23 cellular contexts compared by ENCODE assay signal in the genomic region with DNA sequence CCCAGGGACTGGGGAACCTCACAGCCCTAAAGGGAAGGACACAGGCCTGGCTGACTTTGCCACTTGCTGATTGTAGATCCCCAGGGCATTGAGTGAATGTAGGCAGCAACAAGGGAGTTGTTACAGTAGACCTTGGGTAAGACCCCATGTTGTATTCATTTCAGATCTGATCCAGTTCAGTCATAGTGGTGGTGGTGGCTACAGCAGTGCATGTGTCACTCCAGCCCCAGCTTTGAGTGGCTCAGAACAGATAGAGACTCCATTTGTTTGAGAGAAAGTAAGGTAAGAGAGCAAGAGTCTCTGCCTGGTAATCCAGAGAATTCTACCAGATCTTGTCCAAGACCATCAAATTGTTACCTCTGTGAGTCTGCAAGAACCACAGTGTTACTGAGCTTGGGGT.
DNase-seq lines count a peak whose midpoint lies in the region; ATAC-seq, FAIRE-seq and TF ChIP-seq lines count a peak whose summit lies in the region.
"Had no signal": no experiment of that assay in that cellular context is flagged by ENCODE, and none has a peak within 500 bp of the region (broad histone marks: within the 10 kb centered on the region; RNA-seq: fewer than 3 reads in every experiment).

No MANE protein-coding gene starts in this region.

- H3K4me2 ChIP-seq in GM23338, result no peak overlapping the region

- no peaks in the 10 kb centered on the region for H3K36me3 ChIP-seq in GM23338 (ENCODE audit: insufficient read depth)

- no peak overlapping the region for H3K4me3 ChIP-seq in GM23338

- peak; percentile 21 for FAIRE-seq in GM12892 (lab: Jason Lieb, UNC)
- FAIRE-seq: H1 had no signal

- H3K27ac Mint-ChIP-seq in GM23338, result peak overlapping the region; percentile 50; the same call in 1 of the 2 replicates
- H3K27ac Mint-ChIP-seq in stimulated activated effector memory CD8-positive, alpha-beta T cell treated with anti-CD3 and anti-CD28 coated beads, Interleukin-12 subunit alpha, Interleukin-12 subunit beta, amount 100 ng/mL, for 72 hours, result peak overlapping the region; percentile 46

- DNase-seq in activated T-cell treated with anti-CD3 and anti-CD28 coated beads, Interleukin-2, amount 50 U/mL, for 4 hours, result no peak
- DNase-seq in activated T-cell treated with anti-CD3 and anti-CD28 coated beads, Interleukin-2, amount 50 U/mL, for 1 hour, result no peak
- DNase-seq in GM12892 (ENCODE audit: insufficient read length) (no peak), GM23338 (ENCODE audit: low spot score) (no peak), hypothalamus (lab: John Stamatoyannopoulos, UW) (no peak)
- DNase-seq in stimulated activated effector memory CD8-positive, alpha-beta T cell treated with anti-CD3 and anti-CD28 coated beads, Interleukin-12 subunit alpha, Interleukin-12 subunit beta, amount 100 ng/mL, for 72 hours (ENCODE audit: low spot score in 2 of 2), result no peak
- DNase-seq: C1 segment of cervical spinal cord; CD4-positive, alpha-beta memory T cell; COR-L47; DMS53; HCEC 1CT; KBM-7; MV-4-11; NCI-H1105; NCI-H1436 treated with DMSO at 0.1 percent for 48 hours; NCI-H1930; NCI-H446; NCI-H524 treated with DMSO at 0.1 percent for 48 hours; NCI-H774; NK-92 treated with Interleukin-12 subunit alpha and Interleukin-12 subunit beta, amount 100 ng/mL, for 24 hours; PC-3 had no signal

- peaks cover 8% of the 10 kb centered on the region for H3K36me3 Mint-ChIP-seq in activated T-cell treated with anti-CD3 and anti-CD28 coated beads, Interleukin-2, amount 50 U/mL, for 4 hours (ENCODE audit: insufficient read depth)
- peaks cover 3% of the 10 kb centered on the region; the same call in 1 of the 3 replicates for H3K36me3 Mint-ChIP-seq in GM23338 (ENCODE audit: low read depth)
- no peaks in the 10 kb centered on the region for H3K36me3 Mint-ChIP-seq in stimulated activated effector memory CD8-positive, alpha-beta T cell treated with anti-CD3 and anti-CD28 coated beads, Interleukin-12 subunit alpha, Interleukin-12 subunit beta, amount 100 ng/mL, for 72 hours

- TF ChIP-seq POLR2A in GM12892 (IDR thresholded peaks at IDR 0.05; ENCODE audit: low read depth, low read length), result no peak

- no peak overlapping the region for H2AFZ ChIP-seq in GM23338

- no peaks in the 10 kb centered on the region for H3F3A ChIP-seq in GM23338 (replicated peaks; ENCODE audit: low read depth)

- peaks cover 32% of the 10 kb centered on the region for H3K9me3 Mint-ChIP-seq in activated T-cell treated with anti-CD3 and anti-CD28 coated beads, Interleukin-2, amount 50 U/mL, for 4 hours
- H3K9me3 Mint-ChIP-seq in GM23338, result peaks cover 25% of the 10 kb centered on the region
- H3K9me3 Mint-ChIP-seq in stimulated activated effector memory CD8-positive, alpha-beta T cell treated with anti-CD3 and anti-CD28 coated beads, Interleukin-12 subunit alpha, Interleukin-12 subunit beta, amount 100 ng/mL, for 72 hours, result peaks cover 23% of the 10 kb centered on the region

- TF ChIP-seq CTCF in GM23338 (conservative IDR thresholded peaks at IDR 0.05; ENCODE audit: low read depth in 2 of 2), result no peak

- H3K79me2 ChIP-seq in GM23338 (replicated peaks; ENCODE audit: insufficient read depth), result no peaks in the 10 kb centered on the region

- H3K27me3 ChIP-seq in GM23338 (ENCODE audit: insufficient read depth), result no peaks in the 10 kb centered on the region

- H3K4me1 ChIP-seq in GM23338 (ENCODE audit: insufficient read depth), result no peaks in the 10 kb centered on the region

- no peak overlapping the region for H3K4me3 Mint-ChIP-seq in activated T-cell treated with anti-CD3 and anti-CD28 coated beads, Interleukin-2, amount 50 U/mL, for 4 hours
- no peak overlapping the region for H3K4me3 Mint-ChIP-seq in GM23338
- no peak overlapping the region for H3K4me3 Mint-ChIP-seq in stimulated activated effector memory CD8-positive, alpha-beta T cell treated with anti-CD3 and anti-CD28 coated beads, Interleukin-12 subunit alpha, Interleukin-12 subunit beta, amount 100 ng/mL, for 72 hours
- H3K4me3 Mint-ChIP-seq: CD4-positive, alpha-beta memory T cell had no signal

- no peaks in the 10 kb centered on the region for H3K27me3 Mint-ChIP-seq in activated T-cell treated with anti-CD3 and anti-CD28 coated beads, Interleukin-2, amount 50 U/mL, for 4 hours (ENCODE audit: low read depth)
- no peaks in the 10 kb centered on the region for H3K27me3 Mint-ChIP-seq in GM23338 (ENCODE audit: insufficient read depth, low read depth, poor library complexity)

- H3K4me1 Mint-ChIP-seq in activated T-cell treated with anti-CD3 and anti-CD28 coated beads, Interleukin-2, amount 50 U/mL, for 4 hours (ENCODE audit: low read depth), result peaks cover 2% of the 10 kb centered on the region
- H3K4me1 Mint-ChIP-seq in GM23338, result no peaks in the 10 kb centered on the region
- H3K4me1 Mint-ChIP-seq in stimulated activated effector memory CD8-positive, alpha-beta T cell treated with anti-CD3 and anti-CD28 coated beads, Interleukin-12 subunit alpha, Interleukin-12 subunit beta, amount 100 ng/mL, for 72 hours, result peaks cover 17% of the 10 kb centered on the region

- ATAC-seq in activated T-cell treated with anti-CD3 and anti-CD28 coated beads, Interleukin-2, amount 50 U/mL, for 4 hours, result peak; percentile 67 to 82
- ATAC-seq in GM23338 (no peak), GM21447 (IDR thresholded peaks at IDR 0.05; ENCODE audit: unreplicated experiment) (no peak)
- peak; percentile 100 for ATAC-seq in stimulated activated effector memory CD8-positive, alpha-beta T cell treated with anti-CD3 and anti-CD28 coated beads, Interleukin-12 subunit alpha, Interleukin-12 subunit beta, amount 100 ng/mL, for 72 hours
- ATAC-seq: PC-3 had no signal

- H4K20me1 ChIP-seq in GM23338 (replicated peaks; ENCODE audit: insufficient read depth), result no peaks in the 10 kb centered on the region

- H3K9me2 ChIP-seq in GM23338 (ENCODE audit: insufficient read depth), result peaks cover 5% of the 10 kb centered on the region; the same call in 1 of the 2 replicates

- no peak overlapping the region for H3K27ac ChIP-seq in GM23338 (ENCODE audit: low read depth)

TF ChIP-seq in GM23338, 12 proteins besides CTCF, POLR2A, EP300 and RAD21 (continues in another document):
- TF ChIP-seq ZNF331 (CRISPR knock-in tag; IDR thresholded peaks at IDR 0.05; ENCODE audit: low read depth) (no peak), CREB1 (CRISPR knock-in tag; IDR thresholded peaks at IDR 0.05; ENCODE audit: low read depth) (no peak), POLR2AphosphoS5 (IDR thresholded peaks at IDR 0.05; ENCODE audit: low read depth) (no peak), JUNB (IDR thresholded peaks at IDR 0.05; ENCODE audit: unreplicated experiment) (no peak), ZNF114 (CRISPR knock-in tag; IDR thresholded peaks at IDR 0.05) (no peak), STAT1 (IDR thresholded peaks at IDR 0.05; ENCODE audit: unreplicated experiment) (no peak)
- TF ChIP-seq, protein P1, sequence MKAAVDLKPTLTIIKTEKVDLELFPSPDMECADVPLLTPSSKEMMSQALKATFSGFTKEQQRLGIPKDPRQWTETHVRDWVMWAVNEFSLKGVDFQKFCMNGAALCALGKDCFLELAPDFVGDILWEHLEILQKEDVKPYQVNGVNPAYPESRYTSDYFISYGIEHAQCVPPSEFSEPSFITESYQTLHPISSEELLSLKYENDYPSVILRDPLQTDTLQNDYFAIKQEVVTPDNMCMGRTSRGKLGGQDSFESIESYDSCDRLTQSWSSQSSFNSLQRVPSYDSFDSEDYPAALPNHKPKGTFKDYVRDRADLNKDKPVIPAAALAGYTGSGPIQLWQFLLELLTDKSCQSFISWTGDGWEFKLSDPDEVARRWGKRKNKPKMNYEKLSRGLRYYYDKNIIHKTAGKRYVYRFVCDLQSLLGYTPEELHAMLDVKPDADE (IDR thresholded peaks at IDR 0.05), result no peak
- TF ChIP-seq, protein P2, sequence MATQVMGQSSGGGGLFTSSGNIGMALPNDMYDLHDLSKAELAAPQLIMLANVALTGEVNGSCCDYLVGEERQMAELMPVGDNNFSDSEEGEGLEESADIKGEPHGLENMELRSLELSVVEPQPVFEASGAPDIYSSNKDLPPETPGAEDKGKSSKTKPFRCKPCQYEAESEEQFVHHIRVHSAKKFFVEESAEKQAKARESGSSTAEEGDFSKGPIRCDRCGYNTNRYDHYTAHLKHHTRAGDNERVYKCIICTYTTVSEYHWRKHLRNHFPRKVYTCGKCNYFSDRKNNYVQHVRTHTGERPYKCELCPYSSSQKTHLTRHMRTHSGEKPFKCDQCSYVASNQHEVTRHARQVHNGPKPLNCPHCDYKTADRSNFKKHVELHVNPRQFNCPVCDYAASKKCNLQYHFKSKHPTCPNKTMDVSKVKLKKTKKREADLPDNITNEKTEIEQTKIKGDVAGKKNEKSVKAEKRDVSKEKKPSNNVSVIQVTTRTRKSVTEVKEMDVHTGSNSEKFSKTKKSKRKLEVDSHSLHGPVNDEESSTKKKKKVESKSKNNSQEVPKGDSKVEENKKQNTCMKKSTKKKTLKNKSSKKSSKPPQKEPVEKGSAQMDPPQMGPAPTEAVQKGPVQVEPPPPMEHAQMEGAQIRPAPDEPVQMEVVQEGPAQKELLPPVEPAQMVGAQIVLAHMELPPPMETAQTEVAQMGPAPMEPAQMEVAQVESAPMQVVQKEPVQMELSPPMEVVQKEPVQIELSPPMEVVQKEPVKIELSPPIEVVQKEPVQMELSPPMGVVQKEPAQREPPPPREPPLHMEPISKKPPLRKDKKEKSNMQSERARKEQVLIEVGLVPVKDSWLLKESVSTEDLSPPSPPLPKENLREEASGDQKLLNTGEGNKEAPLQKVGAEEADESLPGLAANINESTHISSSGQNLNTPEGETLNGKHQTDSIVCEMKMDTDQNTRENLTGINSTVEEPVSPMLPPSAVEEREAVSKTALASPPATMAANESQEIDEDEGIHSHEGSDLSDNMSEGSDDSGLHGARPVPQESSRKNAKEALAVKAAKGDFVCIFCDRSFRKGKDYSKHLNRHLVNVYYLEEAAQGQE (IDR thresholded peaks at IDR 0.05; ENCODE audit: unreplicated experiment), result no peak

Comparison
In these comparisons a context has a peak if more than half of its experiments do, and no peak if none do; other contexts are left out.
1. ATAC-seq: peak in activated T-cell treated with anti-CD3 and anti-CD28 coated beads, Interleukin-2, amount 50 U/mL, for 4 hours (2 of 2) and stimulated activated effector memory CD8-positive, alpha-beta T cell treated with anti-CD3 and anti-CD28 coated beads, Interleukin-12 subunit alpha, Interleukin-12 subunit beta, amount 100 ng/mL, for 72 hours (single experiment); none in GM23338 (single experiment) and GM21447 (single experiment).